Comparison of ENCODE assay signal across 9 cellular contexts in genomic region chr7:116524221-116524608, GRCh38. TPM values are rescaled to one million over a fixed set of nuclear protein-coding genes. Genes with fewer than 3 reads are reported as not detected.
DNase-seq lines count a peak whose midpoint lies in the region; ATAC-seq and TF ChIP-seq lines count a peak whose summit lies in the region.
"Had no signal": no experiment of that assay in that cellular context is flagged by ENCODE, and none has a peak within 500 bp of the region (broad histone marks: within the 10 kb centered on the region; RNA-seq: fewer than 3 reads in every experiment).

No MANE protein-coding gene starts in this region.

- H2BK5ac ChIP-seq in mesendoderm (ENCODE audit: low read length) = no peak overlapping the region

- WGBS in mesendoderm (ENCODE audit: extremely low coverage, insufficient coverage, low lambda C conversion rate) = no CpG with 5 or more reads among the region's 10 CpGs

- DNase-seq in activated T-cell treated with anti-CD3 and anti-CD28 coated beads, Interleukin-2, amount 50 U/mL, for 72 hours = no peak
- DNase-seq in activated T-cell treated with anti-CD3 and anti-CD28 coated beads, Interleukin-2, amount 50 U/mL, for 1 hour = no peak
- DNase-seq in chondrocyte (ENCODE audit: low spot score) = no peak
- no peak for DNase-seq in mesendoderm
- DNase-seq in type B pancreatic cell (ENCODE audit: extremely low spot score, unreplicated experiment) = no peak
- DNase-seq in DMS79 (lab: John Stamatoyannopoulos, UW) = no peak
- no peak for DNase-seq in effector CD4-positive, alpha-beta T cell
- DNase-seq in ecto neural progenitor cell (ENCODE audit: low spot score) = no peak

- H3K79me2 ChIP-seq in mesendoderm (ENCODE audit: control insufficient read depth, insufficient read depth, low read length) = no peaks in the 10 kb centered on the region

- no peaks in the 10 kb centered on the region for H3K36me3 Mint-ChIP-seq in activated T-cell treated with anti-CD3 and anti-CD28 coated beads, Interleukin-2, amount 50 U/mL, for 72 hours (ENCODE audit: insufficient read depth in 2 of 2)
- H3K36me3 Mint-ChIP-seq in chondrocyte (ENCODE audit: low read depth) = peaks cover 6% of the 10 kb centered on the region
- H3K36me3 Mint-ChIP-seq in type B pancreatic cell = no peaks in the 10 kb centered on the region

- H3K79me1 ChIP-seq in mesendoderm (ENCODE audit: low read length) = no peaks in the 10 kb centered on the region

- no peak for TF ChIP-seq CTCF in chondrocyte (IDR thresholded peaks at IDR 0.05)
- no peak for TF ChIP-seq CTCF in type B pancreatic cell (conservative IDR thresholded peaks at IDR 0.05)

- H3K18ac ChIP-seq in mesendoderm (ENCODE audit: low read length) = no peak overlapping the region

- H3K9me3 Mint-ChIP-seq in activated T-cell treated with anti-CD3 and anti-CD28 coated beads, Interleukin-2, amount 50 U/mL, for 72 hours = no peaks in the 10 kb centered on the region
- H3K9me3 Mint-ChIP-seq in chondrocyte (ENCODE audit: low read depth) = no peaks in the 10 kb centered on the region
- H3K9me3 Mint-ChIP-seq in type B pancreatic cell = no peaks in the 10 kb centered on the region
- H3K9me3 Mint-ChIP-seq: activated CD8-positive, alpha-beta T cell treated with anti-CD3 and anti-CD28 coated beads for 36 hours had no signal

- peak overlapping the region; percentile 26 for H3K56ac ChIP-seq in mesendoderm (ENCODE audit: low read length)

- H3K23ac ChIP-seq in mesendoderm (ENCODE audit: low read length) = peak overlapping the region; percentile 48

- ATAC-seq in activated T-cell treated with anti-CD3 and anti-CD28 coated beads, Interleukin-2, amount 50 U/mL, for 72 hours (replicated peaks in 1 of 2) = no peak

- peak overlapping the region; percentile 28 for H3K9ac ChIP-seq in mesendoderm (ENCODE audit: low read length)

- peak overlapping the region; percentile 59 to 96 for H3K4me3 Mint-ChIP-seq in activated T-cell treated with anti-CD3 and anti-CD28 coated beads, Interleukin-2, amount 50 U/mL, for 72 hours
- H3K4me3 Mint-ChIP-seq in chondrocyte (ENCODE audit: unreplicated experiment) (peak overlapping the region; percentile 98), type B pancreatic cell (peak overlapping the region; percentile 93)

- H3K4me2 ChIP-seq in mesendoderm (ENCODE audit: low read length) = peak overlapping the region; percentile 44

- H2BK15ac ChIP-seq in mesendoderm (replicated peaks; ENCODE audit: low read depth) = no peak overlapping the region

- no peak overlapping the region for H4K8ac ChIP-seq in mesendoderm (ENCODE audit: low read depth, low read length)

- H3K36me3 ChIP-seq in mesendoderm (ENCODE audit: control insufficient read depth, insufficient read depth, low read length) = no peaks in the 10 kb centered on the region

- no peaks in the 10 kb centered on the region for H3K27me3 ChIP-seq in mesendoderm (ENCODE audit: insufficient read depth, low read length, poor library complexity)

- peaks cover 29% of the 10 kb centered on the region for H3K4me1 Mint-ChIP-seq in activated T-cell treated with anti-CD3 and anti-CD28 coated beads, Interleukin-2, amount 50 U/mL, for 72 hours (ENCODE audit: low read depth)
- peaks cover 64% of the 10 kb centered on the region for H3K4me1 Mint-ChIP-seq in chondrocyte (ENCODE audit: low read depth)
- peaks cover 14% of the 10 kb centered on the region for H3K4me1 Mint-ChIP-seq in type B pancreatic cell (ENCODE audit: unreplicated experiment)

- no peak overlapping the region for H3K4me3 ChIP-seq in mesendoderm (ENCODE audit: low read length)

- H3K4ac ChIP-seq in mesendoderm (ENCODE audit: low read depth, low read length) = no peak overlapping the region

- H4K5ac ChIP-seq in mesendoderm (ENCODE audit: low read length) = no peak overlapping the region

- H3K27ac Mint-ChIP-seq in activated T-cell treated with anti-CD3 and anti-CD28 coated beads, Interleukin-2, amount 50 U/mL, for 72 hours = no peak overlapping the region
- H3K27ac Mint-ChIP-seq in chondrocyte (ENCODE audit: unreplicated experiment) = peak overlapping the region; percentile 98
- H3K27ac Mint-ChIP-seq in type B pancreatic cell = no peak overlapping the region
- H3K27ac Mint-ChIP-seq: activated CD8-positive, alpha-beta T cell treated with anti-CD3 and anti-CD28 coated beads for 36 hours had no signal

- H3K4me1 ChIP-seq in mesendoderm (ENCODE audit: control insufficient read depth, low read depth, low read length) = no peaks in the 10 kb centered on the region

- no peak overlapping the region for H2AK5ac ChIP-seq in mesendoderm (ENCODE audit: low read length)

- H3K27ac ChIP-seq in mesendoderm (ENCODE audit: low read depth, low read length) = peak overlapping the region; percentile 70

- H3K27me3 Mint-ChIP-seq in activated T-cell treated with anti-CD3 and anti-CD28 coated beads, Interleukin-2, amount 50 U/mL, for 72 hours (ENCODE audit: low read depth) = peaks cover 86% of the 10 kb centered on the region
- no peaks in the 10 kb centered on the region for H3K27me3 Mint-ChIP-seq in chondrocyte (ENCODE audit: low read depth)
- peaks cover 64% of the 10 kb centered on the region for H3K27me3 Mint-ChIP-seq in type B pancreatic cell

- no peak overlapping the region for H2BK120ac ChIP-seq in mesendoderm (ENCODE audit: low read depth, low read length)

RNA-seq across cellular contexts. Expression of gene CAV1, which starts 0.6 kb away (rescaled TPM):
- total RNA-seq in activated T-cell treated with anti-CD3 and anti-CD28 coated beads, Interleukin-2, amount 50 U/mL, for 72 hours = 1 to 10 TPM in 1 of 2 donors, under 1 TPM in 1; 0.25 to 2.7 TPM
- total RNA-seq in chondrocyte = 230 to 297 TPM (median 296 TPM) in 3 replicates
- 114 TPM for polyA plus RNA-seq in mesendoderm (2013, experiment 1 of 2)
- 115 TPM for polyA plus RNA-seq in mesendoderm (2013, experiment 2 of 2)
- total RNA-seq in type B pancreatic cell (ENCODE audit: low replicate concordance) = 14.4 and 56.1 TPM in 2 replicates

RNA-seq across cellular contexts. Expression of gene CAV2, which starts 24.7 kb away (rescaled TPM):
- not detected for total RNA-seq in activated T-cell treated with anti-CD3 and anti-CD28 coated beads, Interleukin-2, amount 50 U/mL, for 72 hours
- total RNA-seq in chondrocyte = 82.1 to 127 TPM (median 116 TPM) in 3 replicates
- polyA plus RNA-seq in mesendoderm (2013, experiment 1 of 2) = 14.5 TPM
- 14.9 TPM for polyA plus RNA-seq in mesendoderm (2013, experiment 2 of 2)
- total RNA-seq in type B pancreatic cell (ENCODE audit: low replicate concordance) = 12.8 and 36.0 TPM in 2 replicates
- total RNA-seq: activated CD8-positive, alpha-beta T cell treated with anti-CD3 and anti-CD28 coated beads for 36 hours had no signal

Comparison
In these comparisons a context has a peak if more than half of its experiments do, and no peak if none do; other contexts are left out.
1. RNA of gene CAV2, which starts 24.7 kb away (total RNA-seq): 82.1 to 127 TPM in chondrocyte and 12.8 to 36.0 TPM in type B pancreatic cell; not detected in activated T-cell treated with anti-CD3 and anti-CD28 coated beads, Interleukin-2, amount 50 U/mL, for 72 hours; every median in the first group is over 10 times any median in the second.
2. Peak in every context shown above with its lines, with median percentiles within 50 percentile points of each other: H3K4me3 Mint-ChIP-seq.